Comparison of ENCODE assay signal across 16 cellular contexts in genomic region chr14:76136476-76137160, GRCh38. TPM values are rescaled to one million over a fixed set of nuclear protein-coding genes. Genes with fewer than 3 reads are reported as not detected.
DNase-seq lines count a peak whose midpoint lies in the region; ATAC-seq, FAIRE-seq and TF ChIP-seq lines count a peak whose summit lies in the region.
"Had no signal": no experiment of that assay in that cellular context is flagged by ENCODE, and none has a peak within 500 bp of the region (broad histone marks: within the 10 kb centered on the region; RNA-seq: fewer than 3 reads in every experiment).

No MANE protein-coding gene starts in this region.

- H3K79me2 ChIP-seq in H1 (ENCODE audit: control insufficient read depth in 1 of 2, insufficient read depth in 2 of 2, low read length in 2 of 2), result no peaks in the 10 kb centered on the region

- H3K23me2 ChIP-seq in H1 (ENCODE audit: low read depth, low read length), result no peaks in the 10 kb centered on the region; the same call in 1 of the 2 replicates

- H3K36me3 Mint-ChIP-seq in osteocyte (ENCODE audit: unreplicated experiment), result no peaks in the 10 kb centered on the region

- TF ChIP-seq POLR2A in H1 (IDR thresholded peaks at IDR 0.05; ENCODE audit: control extremely low read depth in 1 of 2, low read depth in 2 of 2, low read length in 2 of 2), result no peak

- no peak overlapping the region for H3K18ac ChIP-seq in H1 (ENCODE audit: extremely low read depth, low read length)

- DNase-seq in NCI-H748 (lab: John Stamatoyannopoulos, UW; ENCODE audit: unreplicated experiment) (peak; percentile 48), NCI-H748 treated with DMSO at 0.1 percent for 48 hours (lab: John Stamatoyannopoulos, UW) (no peak), NCI-H524 (lab: John Stamatoyannopoulos, UW) (peak; percentile 72 to 76), H1 (ENCODE audit: low read depth in 1 of 2, low spot score in 2 of 2) (no peak), osteocyte (ENCODE audit: extremely low spot score, unreplicated experiment) (peak; percentile 13), pancreas (no peak), posterior cingulate gyrus (no peak)
- DNase-seq: DMS79 treated with DMSO at 0.1 percent for 48 hours; HCEC 1CT; NCI-H1436; NCI-H2029 treated with DMSO at 0.1 percent for 48 hours; NK-92 treated with Interleukin-12 subunit alpha and Interleukin-12 subunit beta, amount 100 ng/mL, for 24 hours; SHP77 had no signal

- ATAC-seq in pancreas (no peak), HG03159 (IDR thresholded peaks at IDR 0.05; ENCODE audit: unreplicated experiment) (no peak)

- FAIRE-seq in H1 (lab: Jason Lieb, UNC) (no peak), pancreas (lab: Jason Lieb, UNC) (no peak)

- H3K9ac ChIP-seq in H1 (replicated peaks in 1 of 4; ENCODE audit: extremely low read depth in 1 of 4, low read depth in 3 of 4, low read length in 3 of 4), result no peak overlapping the region

- TF ChIP-seq EP300 in H1 (IDR thresholded peaks at IDR 0.05; ENCODE audit: borderline replicate concordance in 1 of 2, low read depth in 2 of 2, low read length in 2 of 2), result no peak

- no peak overlapping the region for H4K8ac ChIP-seq in H1 (ENCODE audit: extremely low read depth, insufficient read depth, low read length)

- no peaks in the 10 kb centered on the region for H3K9me3 ChIP-seq in H1 (ENCODE audit: insufficient read depth in 2 of 2, low read depth in 1 of 2, low read length in 1 of 2)
- no peaks in the 10 kb centered on the region for H3K9me3 ChIP-seq in pancreas

- 0 out of 2 replicates have a peak overlapping the region, but pooled peaks have one; percentile 13 for H2BK20ac ChIP-seq in H1 (ENCODE audit: low read length)

- no peak overlapping the region for H3K27ac Mint-ChIP-seq in osteocyte (ENCODE audit: unreplicated experiment)
- H3K27ac Mint-ChIP-seq: T-helper 1 cell treated with Interleukin-12 subunit alpha and Interleukin-12 subunit beta and Interleukin-4 antibody, amounts not matched to agents 30 μg/mL and 1 μg/mL, for 36 hours had no signal

- no peak overlapping the region for H2BK15ac ChIP-seq in H1 (ENCODE audit: low read length)

- peaks cover 70% of the 10 kb centered on the region for H3K27me3 Mint-ChIP-seq in osteocyte (ENCODE audit: unreplicated experiment)

- no peak overlapping the region for H3K14ac ChIP-seq in H1 (ENCODE audit: insufficient read length)

- H4K91ac ChIP-seq in H1 (replicated peaks; ENCODE audit: insufficient read length, low read length), result no peak overlapping the region

- H3K27ac ChIP-seq in H1 (ENCODE audit: low read depth, low read length) (no peak overlapping the region), pancreas (no peak overlapping the region)
- H3K27ac ChIP-seq: 22Rv1 had no signal

- H3K4ac ChIP-seq in H1 (replicated peaks; ENCODE audit: insufficient read length, low read depth, low read length), result no peak overlapping the region

- peaks cover 4 to 42% (median 32%) of the 10 kb centered on the region in 4 experiments for H3K27me3 ChIP-seq in H1 (replicated peaks in 1 of 4; ENCODE audit: control insufficient read depth in 3 of 4, extremely low read depth in 1 of 4, insufficient read depth in 3 of 4, low read length in 3 of 4)
- peaks cover 0 to 22% (median 4%) of the 10 kb centered on the region in 4 donors for H3K27me3 ChIP-seq in pancreas

- intact Hi-C loops in pancreas (cut with DNase I) (no loop called here), posterior cingulate gyrus (cut with DNase I) (no loop called here)

- no peak overlapping the region for H3K4me3 Mint-ChIP-seq in osteocyte (ENCODE audit: unreplicated experiment)
- H3K4me3 Mint-ChIP-seq: T-helper 1 cell treated with Interleukin-12 subunit alpha and Interleukin-12 subunit beta and Interleukin-4 antibody, amounts not matched to agents 30 μg/mL and 1 μg/mL, for 36 hours had no signal

- H3K4me2 ChIP-seq in H1 (ENCODE audit: insufficient read depth in 1 of 2, low read depth in 2 of 2, low read length in 2 of 2), result peak overlapping the region in 1 of 2 experiments; percentile 64; a peak in 1 of 4 replicates

- H4K20me1 ChIP-seq in H1 (replicated peaks in 1 of 2; ENCODE audit: control insufficient read depth in 1 of 2, insufficient read depth in 2 of 2, low read length in 2 of 2), result no peaks in the 10 kb centered on the region

- H2BK5ac ChIP-seq in H1 (ENCODE audit: low read depth, low read length), result no peak overlapping the region

- H3K36me3 ChIP-seq in H1 (ENCODE audit: control insufficient read depth in 2 of 4, insufficient read depth in 4 of 4, low read length in 3 of 4), result no peaks in the 10 kb centered on the region
- H3K36me3 ChIP-seq in pancreas, result no peaks in the 10 kb centered on the region

- H4K5ac ChIP-seq in H1 (ENCODE audit: insufficient read length, low read depth, low read length), result no peak overlapping the region

- H2AFZ ChIP-seq in H1 (ENCODE audit: low read length), result no peak overlapping the region

- H3K4me1 Mint-ChIP-seq in osteocyte (ENCODE audit: unreplicated experiment), result peaks cover 12% of the 10 kb centered on the region

- no peak for TF ChIP-seq CTCF in H1 (IDR thresholded peaks at IDR 0.05; ENCODE audit: control extremely low read depth in 1 of 3, insufficient read depth in 1 of 3, low read depth in 1 of 3, low read length in 3 of 3)
- TF ChIP-seq CTCF in osteocyte (IDR thresholded peaks at IDR 0.05), result no peak
- TF ChIP-seq CTCF in pancreas (IDR thresholded peaks at IDR 0.05), result no peak

- POLR2A ChIA-PET in H1 (lab: Charles Lee; ENCODE audit: partially characterized antibody), result no interaction called here

- H3K9me3 Mint-ChIP-seq in osteocyte (ENCODE audit: unreplicated experiment), result peaks cover 3% of the 10 kb centered on the region

- CTCF ChIA-PET in H1 (lab: Charles Lee; ENCODE audit: partially characterized antibody), result interaction anchor here (1.0 to 2.2 kb wide), 4 partner anchors 22 to 509 kb away, joined by 3 to 7 read pairs (median 4); no protein-coding TSS in a partner anchor

- no peak overlapping the region for H3K23ac ChIP-seq in H1 (ENCODE audit: insufficient read length)

- H2BK120ac ChIP-seq in H1 (replicated peaks; ENCODE audit: low read depth, low read length), result no peak overlapping the region

- no peak overlapping the region for H3K56ac ChIP-seq in H1 (replicated peaks; ENCODE audit: insufficient read length, low read depth, low read length)

- H3K4me1 ChIP-seq in H1 (replicated peaks in 1 of 4; ENCODE audit: control insufficient read depth in 3 of 4, insufficient read depth in 4 of 4, low read length in 3 of 4) (peaks cover 2 to 11% (median 9%) of the 10 kb centered on the region in 4 experiments), pancreas (peaks cover 0 to 3% (median 0%) of the 10 kb centered on the region in 3 donors)

- H3K79me1 ChIP-seq in H1 (ENCODE audit: low read depth, low read length), result no peaks in the 10 kb centered on the region

- H2AK5ac ChIP-seq in H1 (ENCODE audit: low read depth, low read length), result no peak overlapping the region

- WGBS in H1 (ENCODE audit: extremely low coverage in 1 of 2, insufficient coverage in 1 of 2, insufficient read length in 1 of 2, insufficient replicate concordance in 2 of 2, low coverage in 1 of 2, low lambda C conversion rate in 2 of 2, missing lambda C conversion rate in 1 of 2), 2 experiments, result 64 to 100% methylated on average over 2 to 13 of the region's 13 CpGs
- WGBS in pancreas, 2 donors, result 19 to 21% methylated on average over 13 of the region's 13 CpGs

- H2BK12ac ChIP-seq in H1 (ENCODE audit: low read depth, low read length), result no peak overlapping the region; the same call in 1 of the 2 replicates

- TF ChIP-seq RAD21 in H1 (IDR thresholded peaks at IDR 0.05 in 1 of 2, conservative IDR thresholded peaks at IDR 0.05 in 1 of 2; ENCODE audit: low read depth in 2 of 2, low read length in 2 of 2), result no peak

- no peak overlapping the region for H3K4me3 ChIP-seq in H1 (ENCODE audit: extremely low read depth in 1 of 4, insufficient read depth in 2 of 4, low read depth in 3 of 4, low read length in 4 of 4)
- no peak overlapping the region for H3K4me3 ChIP-seq in pancreas

TF ChIP-seq in H1, 55 proteins besides CTCF, POLR2A, EP300 and RAD21:
- TF ChIP-seq EGR1 (IDR thresholded peaks at IDR 0.05; ENCODE audit: borderline replicate concordance, low read depth, low read length) (no peak), SP1 (IDR thresholded peaks at IDR 0.05; ENCODE audit: low read depth, low read length) (no peak), SIRT6 (IDR thresholded peaks at IDR 0.05; ENCODE audit: low read length) (no peak), USF2 (IDR thresholded peaks at IDR 0.05; ENCODE audit: low read length) (no peak), KDM5A (IDR thresholded peaks at IDR 0.05; ENCODE audit: low read length) (no peak), CBX5 (IDR thresholded peaks at IDR 0.05; ENCODE audit: low read depth, low read length) (no peak)

RNA-seq across cellular contexts. Expression of gene GPATCH2L, which starts 15.1 kb away (rescaled TPM):
- 54.9 and 56.1 TPM in 2 replicates for total RNA-seq in H1 (2021; fragmentation: NEBNext Ultra II Directional; extraction: Animal tissue kit (Norgen Biotek cat#: 25700))
- polyA plus RNA-seq in H1 (2011; rRNA removed), result 26.0 and 36.9 TPM in 2 replicates
- polyA plus RNA-seq in H1 (2011; cell fraction: cytosol; rRNA removed), result 42.9 TPM
- polyA plus RNA-seq in H1 (2011; cell fraction: nucleus; rRNA removed), result 58.6 TPM
- 25.5 to 35.7 TPM (median 30.8 TPM) in 4 replicates for polyA plus RNA-seq in H1 (2012, experiment 1 of 2)
- polyA plus RNA-seq in H1 (2012, experiment 2 of 2), result 2.3 TPM
- 19.0 TPM for polyA plus RNA-seq in H1 (2013, experiment 1 of 2)
- polyA plus RNA-seq in H1 (2013, experiment 2 of 2), result 18.2 TPM
- 96.6 and 98.9 TPM in 2 replicates for polyA minus RNA-seq in H1 (2011; rRNA and poly(A)+ RNA removed)
- polyA minus RNA-seq in H1 (2011; cell fraction: cytosol; rRNA and poly(A)+ RNA removed), result 32.0 TPM
- 106 TPM for polyA minus RNA-seq in H1 (2011; cell fraction: nucleus; rRNA and poly(A)+ RNA removed)
- 61.0 and 62.0 TPM in 2 replicates for total RNA-seq in osteocyte
- total RNA-seq in pancreas, result 10 to 100 TPM; 13.8 to 29.7 (median 17.4) TPM
- 1 to 10 TPM; 3.0 to 6.0 TPM for polyA plus RNA-seq in pancreas

Comparison
In these comparisons a context has a peak if more than half of its experiments do, and no peak if none do; other contexts are left out.
1. DNase-seq: peak in NCI-H748 (single experiment), NCI-H524 (2 of 2) and osteocyte (single experiment); none in NCI-H748 treated with DMSO at 0.1 percent for 48 hours (single experiment), H1 (0 of 2), pancreas (0 of 6) and posterior cingulate gyrus (0 of 10).